8 cellular contexts compared by ENCODE assay signal in the genomic region with DNA sequence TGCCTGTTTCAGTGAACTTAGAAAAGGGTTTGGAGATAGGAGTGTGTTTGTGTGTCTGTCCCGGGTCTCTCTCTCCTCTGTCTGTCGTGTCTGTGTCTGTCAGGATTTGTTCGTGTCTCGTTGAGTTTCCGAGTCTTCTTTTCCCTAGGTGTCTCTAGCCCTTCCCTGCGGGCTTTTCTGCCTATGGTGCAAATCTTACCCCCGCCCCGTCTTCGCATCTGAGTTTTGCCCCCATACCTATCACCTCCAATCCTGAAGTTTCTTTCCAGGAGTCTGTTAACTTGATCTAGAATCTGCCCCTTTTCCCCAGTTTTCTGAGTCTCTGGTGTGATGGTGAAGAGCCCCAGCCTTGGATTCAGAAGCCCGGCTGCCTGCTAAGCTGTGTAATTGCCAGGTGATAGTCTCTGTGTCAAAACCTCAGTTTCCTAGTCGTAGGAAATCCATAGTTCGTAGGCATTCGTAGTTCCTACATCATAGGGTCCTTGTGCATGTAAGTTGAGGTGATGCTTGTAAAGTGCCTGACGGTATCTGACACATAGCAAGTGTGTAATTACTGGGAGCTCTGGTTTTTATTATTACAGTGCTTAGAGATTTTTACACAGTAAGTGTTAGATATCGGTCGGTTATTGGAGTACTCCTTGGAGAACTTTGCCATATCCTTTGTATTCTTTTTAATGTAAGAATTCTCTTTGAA. TPM values are rescaled to one million over a fixed set of nuclear protein-coding genes. Genes with fewer than 3 reads are reported as not detected.
A peak's percentile ranks its signal among the peaks of the same experiment; 100 is the strongest.
DNase-seq lines count a peak whose midpoint lies in the region; ATAC-seq, FAIRE-seq and TF ChIP-seq lines count a peak whose summit lies in the region.

No MANE protein-coding gene starts in this region.

- H3K4me2 ChIP-seq in K562 (ENCODE audit: insufficient read depth, low read length): peak overlapping the region; percentile 89

- ATAC-seq in Right ventricle myocardium inferior: no peak
- no peak for ATAC-seq in K562
- no peak for ATAC-seq in lung (ENCODE audit: insufficient read depth, low FRiP score)
- ATAC-seq in GM18505 (IDR thresholded peaks at IDR 0.05; ENCODE audit: unreplicated experiment): no peak
- no peak for ATAC-seq in HG02852 (IDR thresholded peaks at IDR 0.05; ENCODE audit: unreplicated experiment)

- H3K79me2 ChIP-seq in K562 (ENCODE audit: control insufficient read depth, insufficient read depth, low read length): peaks cover 91% of the 10 kb centered on the region

- H3K4me3 ChIP-seq in cardiac muscle cell (peak overlapping the region; percentile 88), K562 (peak overlapping the region; percentile 83), lung (peak overlapping the region; percentile 90), uterus (peak overlapping the region; percentile 41 to 94)

- TF ChIP-seq RAD21 in K562 (CRISPR knock-in tag; conservative IDR thresholded peaks at IDR 0.05 in 1 of 2, IDR thresholded peaks at IDR 0.05 in 1 of 2): no peak

- peaks cover 6% of the 10 kb centered on the region for H3K9me1 ChIP-seq in K562 (ENCODE audit: control insufficient read depth, insufficient read depth, low read length)

- peak overlapping the region; percentile 81 to 98 for H3K9ac ChIP-seq in K562 (ENCODE audit: insufficient read depth in 1 of 2, low read depth in 2 of 2, low read length in 2 of 2)

- H3K27ac ChIP-seq in cardiac muscle cell (peak overlapping the region; percentile 90), K562 (ENCODE audit: extremely low read depth, low read depth, low read length) (peak overlapping the region; percentile 83), lung (ENCODE audit: low read depth in 1 of 2, low read length in 1 of 2) (peak overlapping the region; percentile 88 to 95), uterus (peak overlapping the region; percentile 84 to 90)

- H3K9me3 ChIP-seq in cardiac muscle cell (ENCODE audit: low read depth) (no peaks in the 10 kb centered on the region), K562 (replicated peaks; ENCODE audit: control insufficient read depth, insufficient read depth, low read depth, low read length) (no peaks in the 10 kb centered on the region), lung (ENCODE audit: control insufficient read depth in 2 of 2, insufficient read depth in 1 of 2, low read length in 1 of 2) (no peaks in the 10 kb centered on the region), uterus (no peaks in the 10 kb centered on the region)

- CTCF ChIA-PET in K562 (lab: Yijun Ruan, JAX; ENCODE audit: low intra/inter-chr PET ratio): no interaction called here

- H3K36me3 ChIP-seq in cardiac muscle cell (peaks cover 16% of the 10 kb centered on the region), K562 (ENCODE audit: control insufficient read depth, insufficient read depth, low read length) (peaks cover 82% of the 10 kb centered on the region; the same call in 2 of the 3 replicates), lung (ENCODE audit: control insufficient read depth in 2 of 2, insufficient read depth in 2 of 2, low read length in 2 of 2) (peaks cover 0 to 33% of the 10 kb centered on the region in 2 donors), uterus (no peaks in the 10 kb centered on the region)

- 4% methylated on average over 16 of the region's 16 CpGs for WGBS in K562 (ENCODE audit: insufficient coverage, low coverage, missing lambda C conversion rate)
- WGBS in lung, 2 donors: 12 to 18% methylated on average over 16 of the region's 16 CpGs

- H4K20me1 ChIP-seq in K562 (replicated peaks; ENCODE audit: control insufficient read depth, insufficient read depth, low read length): peaks cover 41% of the 10 kb centered on the region

- intact Hi-C loops in Right ventricle myocardium inferior (cut with DNase I) (loop anchor here (1.0 kb wide), 1 partner anchor 22 kb away; no protein-coding TSS in a partner anchor), K562 (cut with micrococcal nuclease) (no loop called here), uterus (cut with DNase I; ENCODE audit: low total_unique reads) (no loop called here)

- FAIRE-seq in K562 (lab: Jason Lieb, UNC) (peak; percentile 23), RCC 7860 (lab: Jason Lieb, UNC) (no peak)

- no peak for TF ChIP-seq POLR2A in K562 (conservative IDR thresholded peaks at IDR 0.05)
- no peak for TF ChIP-seq POLR2A in uterus (IDR thresholded peaks at IDR 0.05)
- TF ChIP-seq POLR2A in GM18505 (IDR thresholded peaks at IDR 0.05; ENCODE audit: borderline replicate concordance, extremely low read depth, insufficient read depth, insufficient read length): no peak

- BruUV-seq in K562 (replicated peaks; lab: Mats Ljungman, UMichigan): no TSS peak

- H3K27me3 ChIP-seq in cardiac muscle cell: no peaks in the 10 kb centered on the region
- H3K27me3 ChIP-seq in K562 (ENCODE audit: control insufficient read depth in 2 of 2, insufficient read depth in 2 of 2, low read length in 2 of 2): no peaks in the 10 kb centered on the region
- H3K27me3 ChIP-seq in lung (ENCODE audit: control insufficient read depth, insufficient read depth): no peaks in the 10 kb centered on the region
- no peaks in the 10 kb centered on the region for H3K27me3 ChIP-seq in uterus

- peaks cover 13% of the 10 kb centered on the region for H3K4me1 ChIP-seq in cardiac muscle cell (ENCODE audit: low read depth)
- H3K4me1 ChIP-seq in K562 (replicated peaks in 1 of 2; ENCODE audit: control insufficient read depth in 2 of 2, insufficient read depth in 2 of 2, low read length in 2 of 2): peaks cover 46 to 76% of the 10 kb centered on the region in 2 experiments
- H3K4me1 ChIP-seq in lung (ENCODE audit: control insufficient read depth in 2 of 2, insufficient read depth in 2 of 2, low read length in 2 of 2): peaks cover 8 to 11% of the 10 kb centered on the region in 2 donors
- peaks cover 7 to 21% of the 10 kb centered on the region in 2 donors for H3K4me1 ChIP-seq in uterus

- TF ChIP-seq CTCF in cardiac muscle cell (IDR thresholded peaks at IDR 0.05; ENCODE audit: low read depth, low read length) (no peak), K562 (IDR thresholded peaks at IDR 0.05 in 2 of 3, conservative IDR thresholded peaks at IDR 0.05 in 1 of 3; ENCODE audit: insufficient read depth in 2 of 3, low read depth in 1 of 3, low read length in 3 of 3) (no peak), lung (IDR thresholded peaks at IDR 0.05; ENCODE audit: control extremely low read depth, extremely low read depth) (no peak), uterus (IDR thresholded peaks at IDR 0.05) (no peak)

- POLR2A ChIA-PET in K562 (lab: Yijun Ruan, JAX): interaction anchor here (0.9 to 1.6 kb wide), 5 partner anchors 13 to 51 kb away, joined by 3 to 7 read pairs (median 4); partner anchors contain the start of genes U2AF2 and ZNF784

- in situ Hi-C loops in K562 (cut with MboI): no loop called here

- TF ChIP-seq EP300 in K562 (IDR thresholded peaks at IDR 0.05; ENCODE audit: low read length): no peak

- H2AFZ ChIP-seq in K562 (ENCODE audit: low read depth, low read length): no peak overlapping the region

- DNase-seq in cardiac muscle cell (ENCODE audit: low read depth in 1 of 2, low spot score in 1 of 2): no peak
- DNase-seq in Right ventricle myocardium inferior (ENCODE audit: missing footprints): no peak
- no peak for DNase-seq in K562 (ENCODE audit: extremely low read depth in 1 of 4, low spot score in 3 of 4)
- no peak for DNase-seq in lung (ENCODE audit: low spot score)
- DNase-seq in uterus: no peak
- DNase-seq in RCC 7860 (ENCODE audit: low spot score): no peak

RNA-seq across cellular contexts. Expression of gene EPN1, which starts 0.8 kb away (rescaled TPM):
- total RNA-seq in cardiac muscle cell (144 and 164 TPM in 2 replicates), Right ventricle myocardium inferior (213 TPM), K562 (2014; rRNA removed) (25.4 and 33.8 TPM in 2 replicates), K562 (2014; rRNA removed; fragmentation: Illumina TruSeq; extraction: Trizol) (5.1 and 6.4 TPM in 2 replicates), K562 (2015; rRNA removed; fragmentation: Illumina TruSeq; extraction: Trizol) (12.7 and 14.6 TPM in 2 replicates), K562 (2021) (138 and 142 TPM in 2 replicates), lung (100 to 1,000 TPM in 1 of 2 donors, 10 to 100 TPM in 1; 84.8 to 140 TPM), uterus (10 to 100 TPM; 27.9 to 88.4 (median 51.7) TPM)
- polyA plus RNA-seq in cardiac muscle cell (151 and 173 TPM in 2 replicates), K562 (2011; rRNA removed) (11.3 and 22.8 TPM in 2 replicates), K562 (2014; fragmentation: Illumina TruSeq; extraction: Trizol) (14.9 and 33.1 TPM in 2 replicates), K562 (2014; fragmentation: Nextera tagmentation; extraction: Ambion mirVana) (under 1 TPM; 0.08 to 0.15 TPM), K562 (2014; rRNA removed) (44.7 and 47.2 TPM in 2 replicates), lung (100 to 1,000 TPM in 1 of 2 donors, 10 to 100 TPM in 1; 92.0 to 107 TPM)
- total RNA-seq in K562 (2011; cell fraction: chromatin; rRNA removed; ENCODE audit: low replicate concordance): 32.5 and 96.7 TPM in 2 replicates
- 37.1 and 45.4 TPM in 2 replicates for total RNA-seq in K562 (2011; cell fraction: nucleolus; rRNA removed)
- total RNA-seq in K562 (2011; cell fraction: nucleoplasm; rRNA removed): 46.5 and 48.0 TPM in 2 replicates
- 17.5 and 44.0 TPM in 2 replicates for polyA plus RNA-seq in K562 (2011; cell fraction: cytosol; rRNA removed)
- 19.3 and 25.8 TPM in 2 replicates for polyA plus RNA-seq in K562 (2011; cell fraction: nucleus; rRNA removed)
- 56.6 and 92.1 TPM in 2 replicates for polyA plus RNA-seq in K562 (2012)
- polyA minus RNA-seq in K562 (2011; rRNA and poly(A)+ RNA removed): 17.8 and 24.4 TPM in 2 replicates
- 57.1 and 83.4 TPM in 2 replicates for polyA minus RNA-seq in K562 (2011; cell fraction: cytosol; rRNA and poly(A)+ RNA removed)
- polyA minus RNA-seq in K562 (2011; cell fraction: nucleus; rRNA and poly(A)+ RNA removed): 8.9 and 16.7 TPM in 2 replicates

RNA-seq across cellular contexts. Expression of gene U2AF2, which starts 21.0 kb away (rescaled TPM):
- total RNA-seq in cardiac muscle cell: 170 and 187 TPM in 2 replicates
- polyA plus RNA-seq in cardiac muscle cell: 13.4 and 16.3 TPM in 2 replicates
- total RNA-seq in Right ventricle myocardium inferior: 74.5 TPM
- total RNA-seq in K562 (2011; cell fraction: chromatin; rRNA removed; ENCODE audit: low replicate concordance): 193 and 483 TPM in 2 replicates
- 266 and 305 TPM in 2 replicates for total RNA-seq in K562 (2011; cell fraction: nucleolus; rRNA removed)
- total RNA-seq in K562 (2011; cell fraction: nucleoplasm; rRNA removed): 221 and 225 TPM in 2 replicates
- 279 and 332 TPM in 2 replicates for total RNA-seq in K562 (2014; rRNA removed)
- 36.8 and 58.9 TPM in 2 replicates for total RNA-seq in K562 (2014; rRNA removed; fragmentation: Illumina TruSeq; extraction: Trizol)
- total RNA-seq in K562 (2015; rRNA removed; fragmentation: Illumina TruSeq; extraction: Trizol): 157 and 162 TPM in 2 replicates
- total RNA-seq in K562 (2021): 304 and 321 TPM in 2 replicates
- 144 and 156 TPM in 2 replicates for polyA plus RNA-seq in K562 (2011; rRNA removed)
- 175 and 315 TPM in 2 replicates for polyA plus RNA-seq in K562 (2011; cell fraction: cytosol; rRNA removed)
- 395 and 527 TPM in 2 replicates for polyA plus RNA-seq in K562 (2011; cell fraction: nucleus; rRNA removed)
- 223 and 263 TPM in 2 replicates for polyA plus RNA-seq in K562 (2012)
- polyA plus RNA-seq in K562 (2014; fragmentation: Illumina TruSeq; extraction: Trizol): 169 and 224 TPM in 2 replicates
- polyA plus RNA-seq in K562 (2014; fragmentation: Nextera tagmentation; extraction: Ambion mirVana): 1 to 10 TPM; 3.0 to 4.4 TPM
- 277 and 331 TPM in 2 replicates for polyA plus RNA-seq in K562 (2014; rRNA removed)
- polyA minus RNA-seq in K562 (2011; rRNA and poly(A)+ RNA removed): 42.9 and 75.8 TPM in 2 replicates
- polyA minus RNA-seq in K562 (2011; cell fraction: cytosol; rRNA and poly(A)+ RNA removed): 113 and 128 TPM in 2 replicates
- 91.7 and 99.0 TPM in 2 replicates for polyA minus RNA-seq in K562 (2011; cell fraction: nucleus; rRNA and poly(A)+ RNA removed)
- total RNA-seq in lung: 100 to 1,000 TPM; 109 to 181 TPM
- 100 to 1,000 TPM; 114 to 149 TPM for polyA plus RNA-seq in lung
- total RNA-seq in uterus: 100 to 1,000 TPM in 1 of 4 donors, 10 to 100 TPM in 2, 1 to 10 TPM in 1; 10.0 to 165 (median 58.1) TPM

RNA-seq across cellular contexts. Expression of gene CCDC106, which starts 27.8 kb away (rescaled TPM):
- 42.4 and 49.2 TPM in 2 replicates for total RNA-seq in cardiac muscle cell
- 40.6 and 43.5 TPM in 2 replicates for polyA plus RNA-seq in cardiac muscle cell
- total RNA-seq in Right ventricle myocardium inferior: 17.4 TPM
- 5.5 and 16.0 TPM in 2 replicates for total RNA-seq in K562 (2011; cell fraction: chromatin; rRNA removed; ENCODE audit: low replicate concordance)
- 17.5 and 18.3 TPM in 2 replicates for total RNA-seq in K562 (2011; cell fraction: nucleolus; rRNA removed)
- 8.7 and 12.1 TPM in 2 replicates for total RNA-seq in K562 (2011; cell fraction: nucleoplasm; rRNA removed)
- total RNA-seq in K562 (2014; rRNA removed): 17.8 and 21.9 TPM in 2 replicates
- total RNA-seq in K562 (2014; rRNA removed; fragmentation: Illumina TruSeq; extraction: Trizol): 4.2 and 7.0 TPM in 2 replicates
- 12.2 and 14.3 TPM in 2 replicates for total RNA-seq in K562 (2015; rRNA removed; fragmentation: Illumina TruSeq; extraction: Trizol)
- 27.5 and 28.2 TPM in 2 replicates for total RNA-seq in K562 (2021)
- 7.6 and 11.2 TPM in 2 replicates for polyA plus RNA-seq in K562 (2011; rRNA removed)
- polyA plus RNA-seq in K562 (2011; cell fraction: cytosol; rRNA removed): 11.0 and 22.8 TPM in 2 replicates
- 16.4 and 27.9 TPM in 2 replicates for polyA plus RNA-seq in K562 (2011; cell fraction: nucleus; rRNA removed)
- 22.8 and 23.5 TPM in 2 replicates for polyA plus RNA-seq in K562 (2012)
- polyA plus RNA-seq in K562 (2014; fragmentation: Illumina TruSeq; extraction: Trizol): 19.1 and 21.9 TPM in 2 replicates
- polyA plus RNA-seq in K562 (2014; fragmentation: Nextera tagmentation; extraction: Ambion mirVana): under 1 TPM in 1 of 2 experiments, not detected in 1; 0.10 TPM
- 24.1 and 25.9 TPM in 2 replicates for polyA plus RNA-seq in K562 (2014; rRNA removed)
- 1.8 and 1.9 TPM in 2 replicates for polyA minus RNA-seq in K562 (2011; rRNA and poly(A)+ RNA removed)
- 7.2 and 12.6 TPM in 2 replicates for polyA minus RNA-seq in K562 (2011; cell fraction: cytosol; rRNA and poly(A)+ RNA removed)
- 5.3 and 6.4 TPM in 2 replicates for polyA minus RNA-seq in K562 (2011; cell fraction: nucleus; rRNA and poly(A)+ RNA removed)
- 10 to 100 TPM; 11.9 to 16.8 TPM for total RNA-seq in lung
- 10 to 100 TPM in 1 of 2 donors, 1 to 10 TPM in 1; 8.3 to 25.9 TPM for polyA plus RNA-seq in lung
- total RNA-seq in uterus: 10 to 100 TPM in 1 of 4 donors, 1 to 10 TPM in 3; 2.9 to 25.0 (median 6.7) TPM

RNA-seq across cellular contexts. Expression of gene ZNF581, which starts 32.4 kb away (rescaled TPM):
- total RNA-seq in cardiac muscle cell (28.4 and 42.0 TPM in 2 replicates), Right ventricle myocardium inferior (7.4 TPM), K562 (2014; rRNA removed) (18.6 and 26.4 TPM in 2 replicates), K562 (2014; rRNA removed; fragmentation: Illumina TruSeq; extraction: Trizol) (7.3 and 8.5 TPM in 2 replicates), K562 (2015; rRNA removed; fragmentation: Illumina TruSeq; extraction: Trizol) (8.6 and 11.0 TPM in 2 replicates), K562 (2021) (35.7 and 39.4 TPM in 2 replicates), lung (10 to 100 TPM; 15.7 to 18.1 TPM), uterus (10 to 100 TPM in 3 of 4 donors, 1 to 10 TPM in 1; 2.8 to 30.3 (median 12.8) TPM)
- polyA plus RNA-seq in cardiac muscle cell (22.3 and 28.7 TPM in 2 replicates), K562 (2011; rRNA removed) (15.4 and 26.0 TPM in 2 replicates), K562 (2014; fragmentation: Illumina TruSeq; extraction: Trizol) (15.7 and 23.2 TPM in 2 replicates), K562 (2014; fragmentation: Nextera tagmentation; extraction: Ambion mirVana) (1 to 10 TPM; 2.4 to 5.8 TPM), K562 (2014; rRNA removed) (23.2 and 24.0 TPM in 2 replicates), lung (10 to 100 TPM; 15.0 to 15.5 TPM)
- 8.2 and 21.8 TPM in 2 replicates for total RNA-seq in K562 (2011; cell fraction: chromatin; rRNA removed; ENCODE audit: low replicate concordance)
- total RNA-seq in K562 (2011; cell fraction: nucleolus; rRNA removed): 20.3 and 21.3 TPM in 2 replicates
- 16.7 and 16.8 TPM in 2 replicates for total RNA-seq in K562 (2011; cell fraction: nucleoplasm; rRNA removed)
- 30.9 and 47.7 TPM in 2 replicates for polyA plus RNA-seq in K562 (2011; cell fraction: cytosol; rRNA removed)
- 24.0 and 27.6 TPM in 2 replicates for polyA plus RNA-seq in K562 (2011; cell fraction: nucleus; rRNA removed)
- polyA plus RNA-seq in K562 (2012): 19.0 and 47.4 TPM in 2 replicates
- polyA minus RNA-seq in K562 (2011; rRNA and poly(A)+ RNA removed): 11.6 and 13.6 TPM in 2 replicates
- 15.3 and 31.1 TPM in 2 replicates for polyA minus RNA-seq in K562 (2011; cell fraction: cytosol; rRNA and poly(A)+ RNA removed)
- polyA minus RNA-seq in K562 (2011; cell fraction: nucleus; rRNA and poly(A)+ RNA removed): 4.4 and 6.6 TPM in 2 replicates

RNA-seq across cellular contexts. Expression of gene ZNF580, which starts 35.0 kb away (rescaled TPM):
- total RNA-seq in cardiac muscle cell: 78.4 and 84.9 TPM in 2 replicates
- polyA plus RNA-seq in cardiac muscle cell: 104 and 124 TPM in 2 replicates
- 13.2 TPM for total RNA-seq in Right ventricle myocardium inferior
- total RNA-seq in K562 (2011; cell fraction: chromatin; rRNA removed; ENCODE audit: low replicate concordance): 26.2 and 41.7 TPM in 2 replicates
- total RNA-seq in K562 (2011; cell fraction: nucleolus; rRNA removed): 16.2 and 20.0 TPM in 2 replicates
- 33.4 and 56.4 TPM in 2 replicates for total RNA-seq in K562 (2011; cell fraction: nucleoplasm; rRNA removed)
- 13.9 and 24.4 TPM in 2 replicates for total RNA-seq in K562 (2014; rRNA removed)
- 5.2 and 5.7 TPM in 2 replicates for total RNA-seq in K562 (2014; rRNA removed; fragmentation: Illumina TruSeq; extraction: Trizol)
- 6.0 and 6.8 TPM in 2 replicates for total RNA-seq in K562 (2015; rRNA removed; fragmentation: Illumina TruSeq; extraction: Trizol)
- total RNA-seq in K562 (2021): 38.0 and 47.4 TPM in 2 replicates
- polyA plus RNA-seq in K562 (2011; rRNA removed): 5.0 and 7.7 TPM in 2 replicates
- 10.9 and 21.1 TPM in 2 replicates for polyA plus RNA-seq in K562 (2011; cell fraction: cytosol; rRNA removed)
- polyA plus RNA-seq in K562 (2011; cell fraction: nucleus; rRNA removed): 39.9 and 68.6 TPM in 2 replicates
- polyA plus RNA-seq in K562 (2012): 41.5 and 62.4 TPM in 2 replicates
- polyA plus RNA-seq in K562 (2014; fragmentation: Illumina TruSeq; extraction: Trizol): 12.7 and 15.5 TPM in 2 replicates
- polyA plus RNA-seq in K562 (2014; fragmentation: Nextera tagmentation; extraction: Ambion mirVana): 1 to 10 TPM; 2.3 to 3.9 TPM
- polyA plus RNA-seq in K562 (2014; rRNA removed): 25.2 and 30.8 TPM in 2 replicates
- 4.4 and 4.6 TPM in 2 replicates for polyA minus RNA-seq in K562 (2011; rRNA and poly(A)+ RNA removed)
- 12.2 and 16.3 TPM in 2 replicates for polyA minus RNA-seq in K562 (2011; cell fraction: cytosol; rRNA and poly(A)+ RNA removed)
- polyA minus RNA-seq in K562 (2011; cell fraction: nucleus; rRNA and poly(A)+ RNA removed): 7.3 and 8.8 TPM in 2 replicates
- total RNA-seq in lung: 10 to 100 TPM; 11.1 to 41.3 TPM
- polyA plus RNA-seq in lung: 10 to 100 TPM; 22.3 to 39.3 TPM
- 10 to 100 TPM in 3 of 4 donors, 1 to 10 TPM in 1; 4.8 to 69.8 (median 19.1) TPM for total RNA-seq in uterus
